Comparison of ENCODE assay signal across 7 cellular contexts in genomic region chr3:23729362-23729761, GRCh38.
A peak's percentile ranks its signal among the peaks of the same experiment; 100 is the strongest.
DNase-seq lines count a peak whose midpoint lies in the region; ATAC-seq, FAIRE-seq and TF ChIP-seq lines count a peak whose summit lies in the region.
"Not testable (repeated sequence)": the region's sequence is repeated elsewhere in the genome, so short reads cannot be mapped to it uniquely, and the experiment has no call there.

No MANE protein-coding gene starts in this region.

- TF ChIP-seq EP300 in A549 (IDR thresholded peaks at IDR 0.05); H1 (IDR thresholded peaks at IDR 0.05; ENCODE audit: borderline replicate concordance in 1 of 2, low read depth in 2 of 2, low read length in 2 of 2): not testable (repeated sequence)

- H3K27ac Mint-ChIP-seq in H9 = peak overlapping the region in 2 of 3 experiments; percentile 0 to 48; a peak in 1 of 7 replicates

- H3K27ac ChIP-seq in A549 (peak overlapping the region in 1 of 2 experiments; percentile 52; a peak in 2 of 6 replicates), PC-9 (peak overlapping the region; percentile 77)
- not testable (repeated sequence) for H3K27ac ChIP-seq in H9 (ENCODE audit: insufficient read length, low read depth, low read length); IMR-90 (ENCODE audit: insufficient read depth, low read length); H1 (ENCODE audit: low read depth, low read length); mesenchymal stem cell (ENCODE audit: low read length, poor library complexity, severe bottlenecking); trophoblast cell (ENCODE audit: low read depth, low read length)

- FAIRE-seq in A549 (lab: Jason Lieb, UNC); H1 (lab: Jason Lieb, UNC): not testable (repeated sequence)

- not testable (repeated sequence) for H3K18ac ChIP-seq in H9 (ENCODE audit: insufficient read length, low read depth, low read length); IMR-90 (ENCODE audit: low read depth, low read length); H1 (ENCODE audit: extremely low read depth, low read length); trophoblast cell (ENCODE audit: low read length)
- peak overlapping the region in 1 of 2 experiments; percentile 82 for H3K18ac ChIP-seq in mesenchymal stem cell (ENCODE audit: low read depth in 1 of 2, low read length in 2 of 2)

- H3K4me3 Mint-ChIP-seq in H9 = not testable (repeated sequence)

- H3F3A ChIP-seq in PC-9 (ENCODE audit: insufficient read depth, low read depth) = peaks cover 40% of the 10 kb centered on the region

- H3K9ac ChIP-seq in H9 (ENCODE audit: extremely low read depth, insufficient read length, low read length); IMR-90 (ENCODE audit: low read depth, low read length); H1 (replicated peaks in 1 of 4; ENCODE audit: extremely low read depth in 1 of 4, low read depth in 3 of 4, low read length in 3 of 4); mesenchymal stem cell (ENCODE audit: low read length); trophoblast cell (ENCODE audit: low read length): not testable (repeated sequence)

- in situ Hi-C loops in IMR-90 (cut with MboI; ENCODE audit: low sequenced_read_pairs) = not testable (repeated sequence)

- not testable (repeated sequence) for TF ChIP-seq RAD21 in A549 (conservative IDR thresholded peaks at IDR 0.05 in 1 of 2, IDR thresholded peaks at IDR 0.05 in 1 of 2); IMR-90 (IDR thresholded peaks at IDR 0.05; ENCODE audit: low read length); H1 (IDR thresholded peaks at IDR 0.05 in 1 of 2, conservative IDR thresholded peaks at IDR 0.05 in 1 of 2; ENCODE audit: low read depth in 2 of 2, low read length in 2 of 2)

- not testable (repeated sequence) for H3K27me3 ChIP-seq in H9 (ENCODE audit: insufficient read depth, low read length); IMR-90 (ENCODE audit: control insufficient read depth, insufficient read depth, low read length); PC-9 (ENCODE audit: insufficient read depth, low read depth); H1 (replicated peaks in 1 of 4; ENCODE audit: control insufficient read depth in 3 of 4, extremely low read depth in 1 of 4, insufficient read depth in 3 of 4, low read length in 3 of 4); mesenchymal stem cell (ENCODE audit: control insufficient read depth in 1 of 2, insufficient read depth in 1 of 2, low read length in 2 of 2); trophoblast cell (ENCODE audit: insufficient read depth, low read length)

- not testable (repeated sequence) for H4K12ac ChIP-seq in trophoblast cell (ENCODE audit: low read depth, low read length)

- not testable (repeated sequence) for H4K20me1 ChIP-seq in H9 (ENCODE audit: control insufficient read depth, insufficient read depth, insufficient read length); IMR-90 (ENCODE audit: insufficient read depth, low read length); PC-9 (ENCODE audit: insufficient read depth); H1 (replicated peaks in 1 of 2; ENCODE audit: control insufficient read depth in 1 of 2, insufficient read depth in 2 of 2, low read length in 2 of 2)

- H3K14ac ChIP-seq in H9 (ENCODE audit: insufficient read depth, low read length); H1 (ENCODE audit: insufficient read length); mesenchymal stem cell (ENCODE audit: low read length in 2 of 2); trophoblast cell (ENCODE audit: low read length): not testable (repeated sequence)
- 0 out of 2 replicates have a peak overlapping the region, but pooled peaks have one; percentile 4 for H3K14ac ChIP-seq in IMR-90 (replicated peaks; ENCODE audit: low read depth, low read length)

- not testable (repeated sequence) for H3K56ac ChIP-seq in H9 (ENCODE audit: insufficient read length, low read depth, low read length); IMR-90 (ENCODE audit: extremely low read depth, insufficient read depth, low read length); H1 (replicated peaks; ENCODE audit: insufficient read length, low read depth, low read length)

- dilution Hi-C loops in IMR-90 (cut with HindIII; ENCODE audit: low sequenced_read_pairs, unreplicated experiment) = not testable (repeated sequence)

- not testable (repeated sequence) for TF ChIP-seq CTCF in A549 (IDR thresholded peaks at IDR 0.05); H9 (conservative IDR thresholded peaks at IDR 0.05); IMR-90 (conservative IDR thresholded peaks at IDR 0.05; ENCODE audit: low read depth, low read length); PC-9 (conservative IDR thresholded peaks at IDR 0.05); H1 (IDR thresholded peaks at IDR 0.05; ENCODE audit: control extremely low read depth in 1 of 3, insufficient read depth in 1 of 3, low read depth in 1 of 3, low read length in 3 of 3)

- H3K4me1 Mint-ChIP-seq in H9 = peaks cover 16 to 25% of the 10 kb centered on the region in 2 experiments

- H2BK15ac ChIP-seq in H9 (ENCODE audit: low read depth, low read length); mesenchymal stem cell (ENCODE audit: low read depth, poor library complexity, severe bottlenecking): not testable (repeated sequence)
- H2BK15ac ChIP-seq in IMR-90 (ENCODE audit: low read depth, low read length) (peak overlapping the region; percentile 70; the same call in 1 of the 3 replicates), H1 (ENCODE audit: low read length) (0 out of 2 replicates have a peak overlapping the region, but pooled peaks have one; percentile 72)

- not testable (repeated sequence) for H2BK12ac ChIP-seq in H9 (ENCODE audit: insufficient read length, low read depth, low read length); H1 (ENCODE audit: low read depth, low read length); trophoblast cell (ENCODE audit: low read length)
- peak overlapping the region in 1 of 2 experiments; percentile 12 for H2BK12ac ChIP-seq in mesenchymal stem cell (ENCODE audit: low read length in 2 of 2)

- not testable (repeated sequence) for DNase-seq in A549 (ENCODE audit: low read depth in 1 of 2, low spot score in 1 of 2); H9; IMR-90; mesenchymal stem cell; trophoblast cell
- DNase-seq in PC-9 = peak in 1 of 2 experiments; percentile 56
- peak in 1 of 2 experiments; percentile 43 for DNase-seq in H1 (ENCODE audit: low read depth in 1 of 2, low spot score in 2 of 2)

- H3K4me1 ChIP-seq in A549 (peaks cover 26% of the 10 kb centered on the region), IMR-90 (ENCODE audit: control insufficient read depth, insufficient read depth, low read length) (peaks cover 13% of the 10 kb centered on the region), PC-9 (replicated peaks; ENCODE audit: insufficient read depth) (peaks cover 61% of the 10 kb centered on the region)
- H3K4me1 ChIP-seq in H9 (ENCODE audit: insufficient read depth, low read length); H1 (replicated peaks in 1 of 4; ENCODE audit: control insufficient read depth in 3 of 4, insufficient read depth in 4 of 4, low read length in 3 of 4); mesenchymal stem cell (ENCODE audit: control insufficient read depth, insufficient read depth, low read depth, low read length); trophoblast cell (ENCODE audit: control insufficient read depth in 1 of 2, insufficient read depth in 2 of 2, low read length in 2 of 2): not testable (repeated sequence)

- H3K23me2 ChIP-seq in H9 (ENCODE audit: insufficient read length, low read depth, low read length, poor library complexity, severe bottlenecking); H1 (ENCODE audit: low read depth, low read length): not testable (repeated sequence)

- TF ChIP-seq POLR2A in A549 (IDR thresholded peaks at IDR 0.05; ENCODE audit: low read length); IMR-90 (IDR thresholded peaks at IDR 0.05; ENCODE audit: low read depth, low read length); H1 (IDR thresholded peaks at IDR 0.05; ENCODE audit: control extremely low read depth in 1 of 2, low read depth in 2 of 2, low read length in 2 of 2): not testable (repeated sequence)

- H3K9me1 ChIP-seq in IMR-90 (ENCODE audit: insufficient read depth, low read length) = peaks cover 12% of the 10 kb centered on the region; the same call in 1 of the 2 replicates

- 88% methylated on average over 6 of the region's 6 CpGs for WGBS in A549 (ENCODE audit: missing lambda C conversion rate)
- no CpG with 5 or more reads among the region's 6 CpGs for WGBS in H9 (ENCODE audit: extremely low coverage, insufficient read length, low lambda C conversion rate)
- WGBS in IMR-90 (ENCODE audit: extremely low coverage in 2 of 2, insufficient read length in 1 of 2), 2 experiments = 83% methylated on average over 1 of the region's 6 CpGs; no CpG with 5 or more reads in 1 of the 2 experiments
- 67% methylated on average over 6 of the region's 6 CpGs; no CpG with 5 or more reads in 1 of the 2 experiments for WGBS in H1 (ENCODE audit: extremely low coverage in 1 of 2, insufficient coverage in 1 of 2, insufficient read length in 1 of 2, insufficient replicate concordance in 2 of 2, low coverage in 1 of 2, low lambda C conversion rate in 2 of 2, missing lambda C conversion rate in 1 of 2), 2 experiments
- WGBS in mesenchymal stem cell = 93% methylated on average over 4 of the region's 6 CpGs
- no CpG with 5 or more reads among the region's 6 CpGs for WGBS in trophoblast cell (ENCODE audit: extremely low coverage, insufficient coverage, insufficient read length)

- H3K4me3 ChIP-seq in A549; IMR-90 (ENCODE audit: insufficient read depth, low read depth, low read length); PC-9; H1 (ENCODE audit: extremely low read depth in 1 of 4, insufficient read depth in 2 of 4, low read depth in 3 of 4, low read length in 4 of 4); mesenchymal stem cell (ENCODE audit: insufficient read depth in 1 of 2, low read depth in 1 of 2, low read length in 2 of 2); trophoblast cell (ENCODE audit: low read depth, low read length): not testable (repeated sequence)

- not testable (repeated sequence) for H3K36me3 Mint-ChIP-seq in H9 (ENCODE audit: insufficient read depth in 1 of 3, low read depth in 3 of 3)

- not testable (repeated sequence) for H3K79me2 ChIP-seq in H9 (ENCODE audit: insufficient read depth, low read length); PC-9 (ENCODE audit: low read depth); H1 (ENCODE audit: control insufficient read depth in 1 of 2, insufficient read depth in 2 of 2, low read length in 2 of 2); trophoblast cell (ENCODE audit: control insufficient read depth, insufficient read depth, low read length, poor library complexity)

- H4K8ac ChIP-seq in H9 (replicated peaks; ENCODE audit: insufficient read length, low read depth, low read length); H1 (ENCODE audit: extremely low read depth, insufficient read depth, low read length); mesenchymal stem cell (ENCODE audit: low read length); trophoblast cell (ENCODE audit: low read depth, low read length): not testable (repeated sequence)
- H4K8ac ChIP-seq in IMR-90 (ENCODE audit: low read depth in 2 of 2, low read length in 2 of 2) = peak overlapping the region in 1 of 2 experiments; percentile 55; a peak in 1 of 4 replicates

- not testable (repeated sequence) for H2BK120ac ChIP-seq in H9 (ENCODE audit: low read depth, low read length, poor library complexity, severe bottlenecking); H1 (replicated peaks; ENCODE audit: low read depth, low read length); mesenchymal stem cell (ENCODE audit: low read depth, low read length); trophoblast cell (ENCODE audit: insufficient read depth, low read length, poor library complexity)
- peak overlapping the region; percentile 44 for H2BK120ac ChIP-seq in IMR-90 (ENCODE audit: low read depth, low read length)

- H4K91ac ChIP-seq in H9 (ENCODE audit: insufficient read length, low read depth, low read length); H1 (replicated peaks; ENCODE audit: insufficient read length, low read length): not testable (repeated sequence)
- H4K91ac ChIP-seq in IMR-90 (ENCODE audit: insufficient read depth, low read depth, low read length) (peak overlapping the region; percentile 24), mesenchymal stem cell (ENCODE audit: low read length) (peak overlapping the region; percentile 2), trophoblast cell (ENCODE audit: low read depth, low read length) (peak overlapping the region; percentile 19)

- H3K9me3 Mint-ChIP-seq in H9 = not testable (repeated sequence)

- not testable (repeated sequence) for H4K5ac ChIP-seq in H9 (ENCODE audit: insufficient read length, low read depth, low read length); IMR-90 (ENCODE audit: low read depth, low read length); H1 (ENCODE audit: insufficient read length, low read depth, low read length)

- H3K36me3 ChIP-seq in IMR-90 (ENCODE audit: control insufficient read depth, insufficient read depth, low read length); PC-9 (ENCODE audit: low read depth); H1 (ENCODE audit: control insufficient read depth in 2 of 4, insufficient read depth in 4 of 4, low read length in 3 of 4); mesenchymal stem cell (ENCODE audit: control insufficient read depth in 1 of 2, insufficient read depth in 2 of 2, low read depth in 1 of 2, low read length in 2 of 2); trophoblast cell (ENCODE audit: control insufficient read depth in 1 of 2, insufficient read depth in 2 of 2, low read length in 2 of 2): not testable (repeated sequence)

- POLR2A ChIA-PET in A549 (lab: Yijun Ruan, JAX); IMR-90 (lab: Charles Lee; ENCODE audit: unreplicated experiment); PC-9 (lab: Charles Lee; ENCODE audit: unreplicated experiment): not testable (repeated sequence)
- POLR2A ChIA-PET in H1 (lab: Charles Lee; ENCODE audit: partially characterized antibody) = interaction anchor here (1.2 kb wide), 1 partner anchor 188 kb away, joined by 4 read pairs; the partner anchor contains the start of genes NKIRAS1 and RPL15

- not testable (repeated sequence) for BruUV-seq in IMR-90 (replicated peaks; lab: Mats Ljungman, UMichigan); PC-9 (replicated peaks; lab: Mats Ljungman, UMichigan)

- H2BK5ac ChIP-seq in H9 (ENCODE audit: insufficient read length, low read length); IMR-90 (ENCODE audit: low read depth, low read length, poor library complexity, severe bottlenecking); H1 (ENCODE audit: low read depth, low read length); mesenchymal stem cell (ENCODE audit: low read depth, low read length, poor library complexity, severe bottlenecking); trophoblast cell (ENCODE audit: low read depth, low read length, poor library complexity): not testable (repeated sequence)

- not testable (repeated sequence) for H3K9me3 ChIP-seq in A549; H9 (ENCODE audit: control insufficient read depth, low read depth, low read length); IMR-90 (ENCODE audit: control insufficient read depth, insufficient read depth, low read length); PC-9 (ENCODE audit: insufficient read depth, low read depth); H1 (ENCODE audit: insufficient read depth in 2 of 2, low read depth in 1 of 2, low read length in 1 of 2); mesenchymal stem cell (ENCODE audit: control insufficient read depth, low read length); trophoblast cell (ENCODE audit: insufficient read depth, low read depth, low read length)

- CTCF ChIA-PET in A549 (lab: Yijun Ruan, JAX) (interaction anchor here (0.6 to 1.4 kb wide), 3 partner anchors 15 to 146 kb away, joined by 3 read pairs; no protein-coding TSS in a partner anchor), IMR-90 (lab: Yijun Ruan, JAX) (interaction anchor here (0.6 kb wide), 1 partner anchor 460 kb away, joined by 4 read pairs; no protein-coding TSS in a partner anchor), H1 (lab: Charles Lee; ENCODE audit: partially characterized antibody) (interaction anchor here (0.9 to 1.4 kb wide), 5 partner anchors 14 to 32 kb away, joined by 3 to 4 read pairs (median 3); no protein-coding TSS in a partner anchor)
- CTCF ChIA-PET in PC-9 (lab: Charles Lee) = not testable (repeated sequence)

- not testable (repeated sequence) for H3K23ac ChIP-seq in H9 (ENCODE audit: insufficient read length, low read depth, low read length); IMR-90 (ENCODE audit: low read depth, low read length); H1 (ENCODE audit: insufficient read length); mesenchymal stem cell (ENCODE audit: low read length in 2 of 2); trophoblast cell (ENCODE audit: low read length)

- not testable (repeated sequence) for H2AK5ac ChIP-seq in H9 (ENCODE audit: insufficient read length, low read length); H1 (ENCODE audit: low read depth, low read length); mesenchymal stem cell (ENCODE audit: low read length, severe bottlenecking); trophoblast cell (ENCODE audit: low read length)
- H2AK5ac ChIP-seq in IMR-90 (ENCODE audit: low read depth, low read length) = peak overlapping the region; percentile 88

- H2AK9ac ChIP-seq in IMR-90 (replicated peaks; ENCODE audit: low read depth, low read length, poor library complexity) = peak overlapping the region; percentile 40

- H3K9me2 ChIP-seq in PC-9 (ENCODE audit: insufficient read depth) = not testable (repeated sequence)

- not testable (repeated sequence) for H3K79me1 ChIP-seq in H9 (ENCODE audit: insufficient read depth, low read depth, low read length, poor library complexity, severe bottlenecking); IMR-90 (ENCODE audit: low read depth in 1 of 2, low read length in 2 of 2); H1 (ENCODE audit: low read depth, low read length); mesenchymal stem cell (replicated peaks; ENCODE audit: low read length, poor library complexity, severe bottlenecking); trophoblast cell (ENCODE audit: low read length)

- H3T11ph ChIP-seq in H9 (ENCODE audit: low read length) = not testable (repeated sequence)

- H2BK20ac ChIP-seq in H9 (ENCODE audit: low read depth, low read length, poor library complexity, severe bottlenecking); H1 (ENCODE audit: low read length): not testable (repeated sequence)
- H2BK20ac ChIP-seq in IMR-90 (ENCODE audit: low read depth, low read length) = peak overlapping the region; percentile 90

- H3K4me2 ChIP-seq in A549 = peak overlapping the region; percentile 45; the same call in 1 of the 3 replicates
- H3K4me2 ChIP-seq in H9 (ENCODE audit: insufficient read depth, insufficient read length, low read length); IMR-90 (ENCODE audit: low read depth, low read length); H1 (ENCODE audit: insufficient read depth in 1 of 2, low read depth in 2 of 2, low read length in 2 of 2); mesenchymal stem cell (ENCODE audit: low read length, poor library complexity, severe bottlenecking); trophoblast cell (ENCODE audit: low read length): not testable (repeated sequence)
- peak overlapping the region; percentile 50 for H3K4me2 ChIP-seq in PC-9

- intact Hi-C loops in IMR-90 (cut with micrococcal nuclease) = loop anchor here (1.0 to 5.0 kb wide), 2 partner anchors 129 to 527 kb away; partner anchors contain the start of gene UBE2E2
- intact Hi-C loops in PC-9 (cut with micrococcal nuclease; ENCODE audit: unreplicated experiment) = not testable (repeated sequence)

- not testable (repeated sequence) for H3K4ac ChIP-seq in H9 (ENCODE audit: low read depth, low read length); H1 (replicated peaks; ENCODE audit: insufficient read length, low read depth, low read length); mesenchymal stem cell (ENCODE audit: low read depth in 1 of 2, low read length in 2 of 2); trophoblast cell (ENCODE audit: low read depth, low read length)
- H3K4ac ChIP-seq in IMR-90 (ENCODE audit: low read depth, low read length) = peak overlapping the region; percentile 76

- not testable (repeated sequence) for H3K27me3 Mint-ChIP-seq in H9 (ENCODE audit: low read depth)

- H2AFZ ChIP-seq in H9 (ENCODE audit: low read length); IMR-90 (replicated peaks; ENCODE audit: low read length, poor library complexity); PC-9; H1 (ENCODE audit: low read length); mesenchymal stem cell (ENCODE audit: low read depth, low read length); trophoblast cell (ENCODE audit: insufficient read depth, low read length, poor library complexity): not testable (repeated sequence)

- ATAC-seq in A549 = peak in 1 of 2 experiments; percentile 14; a peak in 1 of 6 replicates
- ATAC-seq in IMR-90 (ENCODE audit: low read depth) = not testable (repeated sequence)
